In genomic region chr16:71893888-71894228, GRCh38 we compare ENCODE assay signal across 8 cellular contexts. TPM values are rescaled to one million over a fixed set of nuclear protein-coding genes. Genes with fewer than 3 reads are reported as not detected.
A peak's percentile ranks its signal among the peaks of the same experiment; 100 is the strongest.
DNase-seq lines count a peak whose midpoint lies in the region; ATAC-seq and TF ChIP-seq lines count a peak whose summit lies in the region.

No MANE protein-coding gene starts in this region.

- no peaks in the 10 kb centered on the region for H3K36me3 Mint-ChIP-seq in natural killer cell

- no peaks in the 10 kb centered on the region for H3K9me3 Mint-ChIP-seq in natural killer cell

- DNase-seq in AG10803 (ENCODE audit: low read depth) (no peak), choroid plexus epithelial cell (ENCODE audit: low read depth) (no peak), natural killer cell (no peak), SIG-M5 (lab: John Stamatoyannopoulos, UW) (no peak), NCI-H2029 (lab: John Stamatoyannopoulos, UW) (no peak), DMS114 treated with DMSO at 0.1 percent for 48 hours (lab: John Stamatoyannopoulos, UW; ENCODE audit: unreplicated experiment) (no peak)

- ATAC-seq in natural killer cell (no peak), HG03108 (IDR thresholded peaks at IDR 0.05; ENCODE audit: unreplicated experiment) (no peak)

- intact Hi-C loops in natural killer cell (cut with micrococcal nuclease), result no loop called here

- no peak for TF ChIP-seq EP300 in Ishikawa (IDR thresholded peaks at IDR 0.05; ENCODE audit: borderline replicate concordance)

- H3K27me3 Mint-ChIP-seq in natural killer cell (ENCODE audit: low read depth in 2 of 2), result no peaks in the 10 kb centered on the region

- peak overlapping the region; percentile 95 to 98 for H3K27ac Mint-ChIP-seq in natural killer cell

- TF ChIP-seq CTCF in AG10803 (conservative IDR thresholded peaks at IDR 0.05; ENCODE audit: low read length), result no peak
- TF ChIP-seq CTCF in choroid plexus epithelial cell (conservative IDR thresholded peaks at IDR 0.05; ENCODE audit: low read depth, low read length), result no peak
- no peak for TF ChIP-seq CTCF in natural killer cell (IDR thresholded peaks at IDR 0.05)

- peaks cover 23 to 32% of the 10 kb centered on the region in 2 donors for H3K4me1 Mint-ChIP-seq in natural killer cell

- peak overlapping the region; percentile 96 for H3K4me3 Mint-ChIP-seq in natural killer cell

- TF ChIP-seq RAD21 in Ishikawa (IDR thresholded peaks at IDR 0.05; ENCODE audit: low read depth), result no peak

- H3K4me3 ChIP-seq in AG10803 (ENCODE audit: low read length) (peak overlapping the region; percentile 88), choroid plexus epithelial cell (ENCODE audit: low read depth, low read length) (peak overlapping the region; percentile 96)

TF ChIP-seq in Ishikawa, 13 proteins besides CTCF, POLR2A, EP300 and RAD21:
- TF ChIP-seq ZBTB7A (IDR thresholded peaks at IDR 0.05; ENCODE audit: low read depth), result no peak
- TF ChIP-seq CEBPB (IDR thresholded peaks at IDR 0.05), result peak; percentile 39

RNA-seq across cellular contexts. Expression of gene IST1, which starts 1.5 kb away (rescaled TPM):
- 100 to 1,000 TPM; 363 to 391 (median 378) TPM for total RNA-seq in natural killer cell

RNA-seq across cellular contexts. Expression of gene ZNF821, which starts 9.9 kb away (rescaled TPM):
- 10 to 100 TPM; 14.0 to 19.1 (median 18.2) TPM for total RNA-seq in natural killer cell

RNA-seq across cellular contexts. Expression of gene ATXN1L, which starts 48.1 kb away (rescaled TPM):
- total RNA-seq in natural killer cell, result 10 to 100 TPM; 59.7 to 66.9 (median 59.8) TPM
